ENCODE assay signal across 8 cellular contexts in the genomic region with DNA sequence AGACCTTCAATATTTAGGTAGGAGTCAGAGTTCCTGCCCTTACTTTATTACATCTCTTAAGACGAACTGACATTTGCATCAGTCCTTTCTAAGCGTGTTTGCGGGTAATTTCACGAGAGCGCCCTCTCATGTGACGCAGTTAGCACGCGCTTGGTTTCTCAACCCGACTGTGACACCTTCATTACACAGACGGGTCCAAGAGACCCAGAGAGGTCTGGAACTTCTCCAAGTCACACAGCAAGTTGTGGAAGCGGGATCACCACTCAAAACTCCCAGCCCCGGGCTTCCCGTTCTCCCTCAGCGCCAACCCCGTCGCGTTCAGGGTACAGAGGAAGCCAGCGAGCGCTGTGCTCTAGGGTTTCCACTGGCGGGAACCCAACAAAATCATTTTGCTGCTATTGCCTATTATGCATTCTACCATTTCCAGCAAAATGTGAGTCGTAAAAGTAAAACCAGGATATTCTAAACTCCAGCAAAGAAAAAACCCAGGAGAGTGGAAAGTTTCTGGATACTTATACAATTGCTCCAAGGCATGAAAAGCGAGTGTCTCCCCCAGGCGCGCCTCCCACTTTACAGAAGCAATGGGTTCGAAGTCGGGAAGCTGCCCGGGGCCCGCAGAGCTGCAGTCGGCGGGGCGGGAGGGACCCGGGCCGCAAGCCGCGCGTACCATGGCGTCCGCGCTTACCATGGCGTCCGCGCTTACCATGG. TPM values are rescaled to one million over a fixed set of nuclear protein-coding genes. Genes with fewer than 3 reads are reported as not detected.
A peak's percentile ranks its signal among the peaks of the same experiment; 100 is the strongest.
DNase-seq lines count a peak whose midpoint lies in the region; ATAC-seq and TF ChIP-seq lines count a peak whose summit lies in the region.

No MANE protein-coding gene starts in this region.

- ATAC-seq in GM21717 (IDR thresholded peaks at IDR 0.05; ENCODE audit: unreplicated experiment) (peak; percentile 69), heart left ventricle (peak; percentile 21 to 67 (median 54)), upper lobe of left lung (ENCODE audit: low FRiP score in 2 of 2) (peak; percentile 75 to 79)

- peak overlapping the region; percentile 91 for H3K4me2 ChIP-seq in SK-N-SH

- peaks cover 0 to 7% of the 10 kb centered on the region in 2 experiments; a peak in 1 of 4 replicates for H3K4me1 ChIP-seq in SK-N-SH (ENCODE audit: control insufficient read depth in 1 of 2, insufficient read depth in 2 of 2, low read depth in 1 of 2, low read length in 1 of 2)
- peaks cover 0 to 26% (median 12%) of the 10 kb centered on the region in 12 donors for H3K4me1 ChIP-seq in heart left ventricle
- H3K4me1 ChIP-seq in upper lobe of left lung = peaks cover 10 to 24% (median 12%) of the 10 kb centered on the region in 4 donors

- TF ChIP-seq RAD21 in SK-N-SH (IDR thresholded peaks at IDR 0.05; ENCODE audit: low read length) = 0 out of 2 replicates have a peak, but pooled peaks have one; percentile 4

- H3K36me3 ChIP-seq in SK-N-SH (replicated peaks in 1 of 2; ENCODE audit: control insufficient read depth in 1 of 2, insufficient read depth in 2 of 2, low read length in 1 of 2) = no peaks in the 10 kb centered on the region
- H3K36me3 ChIP-seq in heart left ventricle = peaks cover 0 to 9% (median 0%) of the 10 kb centered on the region in 9 donors
- peaks cover 0 to 4% (median 0%) of the 10 kb centered on the region in 4 donors for H3K36me3 ChIP-seq in upper lobe of left lung

- peak overlapping the region; percentile 83 for H3K4me3 ChIP-seq in Jurkat, Clone E6-1 (ENCODE audit: low read length)
- H3K4me3 ChIP-seq in SK-N-SH (ENCODE audit: low read depth in 2 of 2, low read length in 1 of 2) (peak overlapping the region; percentile 67 to 68), heart left ventricle (peak overlapping the region; percentile 47 to 89 (median 65)), upper lobe of left lung (peak overlapping the region; percentile 60 to 82 (median 68))

- H3F3A ChIP-seq in SK-N-SH (replicated peaks; ENCODE audit: insufficient read depth) = peaks cover 27% of the 10 kb centered on the region

- intact Hi-C loops in heart left ventricle (cut with DNase I) (loop anchor here in 1 of 10 donors (10.0 kb wide), 1 partner anchor 87 kb away; no protein-coding TSS in a partner anchor), posterior vena cava (cut with DNase I) (no loop called here)

- TF ChIP-seq CTCF in SK-N-SH (IDR thresholded peaks at IDR 0.05) = peak; percentile 36
- TF ChIP-seq CTCF in heart left ventricle (IDR thresholded peaks at IDR 0.05) = peak in 2 of 12 donors; percentile 8 to 13
- no peak for TF ChIP-seq CTCF in upper lobe of left lung (IDR thresholded peaks at IDR 0.05)

- H3K9ac ChIP-seq in SK-N-SH = peak overlapping the region; percentile 70

- DNase-seq in EL (peak; percentile 79), SK-N-SH (peak; percentile 58), heart left ventricle (peak; percentile 41 to 71 (median 64)), posterior vena cava (ENCODE audit: low spot score) (peak; percentile 93), upper lobe of left lung (peak; percentile 55 to 83)
- peak; percentile 85 for DNase-seq in Jurkat, Clone E6-1 (ENCODE audit: low read depth, low spot score)
- peak; percentile 42 for DNase-seq in activated naive CD8-positive, alpha-beta T cell treated with anti-CD3 and anti-CD28 coated beads, Interleukin-2, amount 50 U/mL, for 16 hours (ENCODE audit: low read depth, low spot score)

- TF ChIP-seq POLR2A in heart left ventricle (IDR thresholded peaks at IDR 0.05) = no peak
- TF ChIP-seq POLR2A in upper lobe of left lung (IDR thresholded peaks at IDR 0.05) = peak in 2 of 4 donors; percentile 21 to 64

- no peaks in the 10 kb centered on the region for H4K20me1 ChIP-seq in SK-N-SH (ENCODE audit: insufficient read depth)

- 4% methylated on average over 37 of the region's 42 CpGs for WGBS in SK-N-SH (ENCODE audit: low lambda C conversion rate)
- 0 to 1% (median 0%) methylated on average over 26 to 42 of the region's 42 CpGs for WGBS in heart left ventricle, 4 donors
- 0% methylated on average over 27 to 42 of the region's 42 CpGs for WGBS in upper lobe of left lung, 2 donors

- H3K27ac ChIP-seq in SK-N-SH (ENCODE audit: low read depth in 2 of 2, low read length in 1 of 2) (peak overlapping the region in 1 of 2 experiments; percentile 47; a peak in 1 of 4 replicates), heart left ventricle (peak overlapping the region in 11 of 12 donors; percentile 54 to 88 (median 75)), upper lobe of left lung (peak overlapping the region; percentile 82 to 90 (median 89))

- POLR2A ChIA-PET in SK-N-SH (lab: Yijun Ruan, JAX) = no interaction called here

- TF ChIP-seq EP300 in SK-N-SH (IDR thresholded peaks at IDR 0.05; ENCODE audit: borderline replicate concordance in 1 of 2, low read depth in 1 of 2, low read length in 1 of 2) (no peak), upper lobe of left lung (IDR thresholded peaks at IDR 0.05) (peak in 2 of 4 donors; percentile 20 to 68)

- no peaks in the 10 kb centered on the region for H3K9me2 ChIP-seq in SK-N-SH

- H3K27me3 ChIP-seq in SK-N-SH (ENCODE audit: insufficient read depth) (no peaks in the 10 kb centered on the region), heart left ventricle (no peaks in the 10 kb centered on the region), upper lobe of left lung (no peaks in the 10 kb centered on the region)

- H3K9me3 ChIP-seq in SK-N-SH (no peaks in the 10 kb centered on the region), heart left ventricle (peaks cover 0 to 18% (median 0%) of the 10 kb centered on the region in 12 donors), upper lobe of left lung (no peaks in the 10 kb centered on the region)

- peak overlapping the region; percentile 87 for H2AFZ ChIP-seq in SK-N-SH (ENCODE audit: low read depth)

- H3K79me2 ChIP-seq in SK-N-SH (ENCODE audit: insufficient read depth) = peaks cover 16% of the 10 kb centered on the region; the same call in 1 of the 2 replicates

- CTCF ChIA-PET in SK-N-SH (lab: Yijun Ruan, JAX) = interaction anchor here (0.6 to 2.1 kb wide), 14 partner anchors 10 to 128 kb away, joined by 3 to 10 read pairs (median 4); no protein-coding TSS in a partner anchor

TF ChIP-seq in SK-N-SH, 30 proteins besides CTCF, POLR2A, EP300 and RAD21 (continues in another document):
- TF ChIP-seq, protein P1, sequence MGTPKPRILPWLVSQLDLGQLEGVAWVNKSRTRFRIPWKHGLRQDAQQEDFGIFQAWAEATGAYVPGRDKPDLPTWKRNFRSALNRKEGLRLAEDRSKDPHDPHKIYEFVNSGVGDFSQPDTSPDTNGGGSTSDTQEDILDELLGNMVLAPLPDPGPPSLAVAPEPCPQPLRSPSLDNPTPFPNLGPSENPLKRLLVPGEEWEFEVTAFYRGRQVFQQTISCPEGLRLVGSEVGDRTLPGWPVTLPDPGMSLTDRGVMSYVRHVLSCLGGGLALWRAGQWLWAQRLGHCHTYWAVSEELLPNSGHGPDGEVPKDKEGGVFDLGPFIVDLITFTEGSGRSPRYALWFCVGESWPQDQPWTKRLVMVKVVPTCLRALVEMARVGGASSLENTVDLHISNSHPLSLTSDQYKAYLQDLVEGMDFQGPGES (IDR thresholded peaks at IDR 0.05; ENCODE audit: low read depth, low read length) = no peak
- TF ChIP-seq YY1 (IDR thresholded peaks at IDR 0.05; ENCODE audit: low read depth) = peak; percentile 84
- no peak for TF ChIP-seq CHD2 (IDR thresholded peaks at IDR 0.05; ENCODE audit: low read length, partially characterized antibody)
- TF ChIP-seq NRF1 (IDR thresholded peaks at IDR 0.05; ENCODE audit: low read depth, low read length) = no peak
- TF ChIP-seq RCOR1 (IDR thresholded peaks at IDR 0.05; ENCODE audit: low read length) = no peak
- TF ChIP-seq RFX5 (IDR thresholded peaks at IDR 0.05; ENCODE audit: low read length) = no peak
- no peak for TF ChIP-seq FOXM1 (IDR thresholded peaks at IDR 0.05; ENCODE audit: low read depth)
- no peak for TF ChIP-seq TCF12 (IDR thresholded peaks at IDR 0.05)
- TF ChIP-seq, protein P2, sequence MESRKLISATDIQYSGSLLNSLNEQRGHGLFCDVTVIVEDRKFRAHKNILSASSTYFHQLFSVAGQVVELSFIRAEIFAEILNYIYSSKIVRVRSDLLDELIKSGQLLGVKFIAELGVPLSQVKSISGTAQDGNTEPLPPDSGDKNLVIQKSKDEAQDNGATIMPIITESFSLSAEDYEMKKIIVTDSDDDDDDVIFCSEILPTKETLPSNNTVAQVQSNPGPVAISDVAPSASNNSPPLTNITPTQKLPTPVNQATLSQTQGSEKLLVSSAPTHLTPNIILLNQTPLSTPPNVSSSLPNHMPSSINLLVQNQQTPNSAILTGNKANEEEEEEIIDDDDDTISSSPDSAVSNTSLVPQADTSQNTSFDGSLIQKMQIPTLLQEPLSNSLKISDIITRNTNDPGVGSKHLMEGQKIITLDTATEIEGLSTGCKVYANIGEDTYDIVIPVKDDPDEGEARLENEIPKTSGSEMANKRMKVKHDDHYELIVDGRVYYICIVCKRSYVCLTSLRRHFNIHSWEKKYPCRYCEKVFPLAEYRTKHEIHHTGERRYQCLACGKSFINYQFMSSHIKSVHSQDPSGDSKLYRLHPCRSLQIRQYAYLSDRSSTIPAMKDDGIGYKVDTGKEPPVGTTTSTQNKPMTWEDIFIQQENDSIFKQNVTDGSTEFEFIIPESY (IDR thresholded peaks at IDR 0.05; ENCODE audit: borderline replicate concordance, low read depth) = no peak
- peak; percentile 2; the same call in 1 of the 2 replicates for TF ChIP-seq SIN3A (IDR thresholded peaks at IDR 0.05; ENCODE audit: borderline replicate concordance, low read depth, low read length)
- TF ChIP-seq MXI1 (IDR thresholded peaks at IDR 0.05; ENCODE audit: low read depth, low read length) = peak; percentile 88

RNA-seq across cellular contexts. Expression of a gene that starts 0.6 kb away (rescaled TPM):
- polyA plus RNA-seq in Jurkat, Clone E6-1 (2012; ENCODE audit: insufficient read depth, insufficient read length) = 82.7 TPM
- polyA plus RNA-seq in SK-N-SH (2012; rRNA removed) (23.3 and 25.9 TPM in 2 replicates), heart left ventricle (10 to 100 TPM in 1 of 2 donors, 1 to 10 TPM in 1; 9.9 to 28.8 TPM)
- polyA plus RNA-seq in SK-N-SH (2012; cell fraction: cytosol; rRNA removed) = 11.0 and 12.9 TPM in 2 replicates
- polyA plus RNA-seq in SK-N-SH (2012; cell fraction: nucleus; rRNA removed) = 126 and 148 TPM in 2 replicates
- total RNA-seq in heart left ventricle (10 to 100 TPM; 14.1 to 38.7 (median 22.2) TPM), posterior vena cava (10 to 100 TPM; 38.1 to 57.7 TPM), upper lobe of left lung (100 to 1,000 TPM in 3 of 6 donors, 10 to 100 TPM in 3; 66.9 to 296 (median 105) TPM)

RNA-seq across cellular contexts. Expression of a gene that starts 54.4 kb away (rescaled TPM):
- polyA plus RNA-seq in Jurkat, Clone E6-1 (2012; ENCODE audit: insufficient read depth, insufficient read length) = 556 TPM
- polyA plus RNA-seq in SK-N-SH (2012; rRNA removed) = 92.1 and 101 TPM in 2 replicates
- 106 and 113 TPM in 2 replicates for polyA plus RNA-seq in SK-N-SH (2012; cell fraction: cytosol; rRNA removed)
- 41.9 and 43.5 TPM in 2 replicates for polyA plus RNA-seq in SK-N-SH (2012; cell fraction: nucleus; rRNA removed)
- 10 to 100 TPM in 1 of 9 donors, 1 to 10 TPM in 7, not detected in 1; 1.4 to 32.3 (median 2.7) TPM for total RNA-seq in heart left ventricle
- under 1 TPM; 0.34 to 1.00 TPM for polyA plus RNA-seq in heart left ventricle
- total RNA-seq in posterior vena cava = 1 to 10 TPM; 4.0 TPM
- 10 to 100 TPM in 2 of 6 donors, 1 to 10 TPM in 3, not detected in 1; 5.2 to 16.3 (median 7.6) TPM for total RNA-seq in upper lobe of left lung

Comparison
In these comparisons a context has a peak if more than half of its experiments do, and no peak if none do; other contexts are left out.
1. DNase-seq: peak in every context shown above with its lines; median percentile 93 in posterior vena cava; 85 in Jurkat, Clone E6-1; 79 in EL; 69 in upper lobe of left lung; 64 in heart left ventricle; 58 in SK-N-SH; 42 in activated naive CD8-positive, alpha-beta T cell treated with anti-CD3 and anti-CD28 coated beads, Interleukin-2, amount 50 U/mL, for 16 hours.